22 cellular contexts compared by ENCODE assay signal in the genomic region with DNA sequence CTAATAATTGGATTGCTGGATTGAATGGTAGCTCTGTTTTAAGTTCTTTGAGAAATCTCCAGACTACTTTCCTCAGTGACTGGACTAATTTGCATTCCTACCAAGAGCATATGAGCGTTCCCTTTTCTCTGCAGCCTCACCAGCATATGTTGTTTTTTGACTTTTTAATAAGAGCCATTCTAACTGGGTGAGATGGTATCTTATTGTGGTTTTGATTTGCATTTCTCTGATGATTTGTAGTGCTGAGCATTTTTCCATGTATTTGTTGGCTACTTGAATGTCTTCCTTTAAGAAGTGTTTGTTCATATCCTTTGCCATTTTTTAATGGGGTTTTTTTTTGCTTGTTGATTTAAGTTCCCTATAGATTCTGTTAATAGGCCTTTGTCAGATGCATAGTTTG.
"Had no signal": no experiment of that assay in that cellular context is flagged by ENCODE, and none has a peak within 500 bp of the region (broad histone marks: within the 10 kb centered on the region; RNA-seq: fewer than 3 reads in every experiment).

No MANE protein-coding gene starts in this region.

- H3K9me3 Mint-ChIP-seq: activated T-helper 17 cell treated with anti-CD3 and anti-CD28 coated beads, Interleukin-2, amount 50 U/mL, for 72 hours; effector memory CD8-positive, alpha-beta T cell had no signal

- H3K4me1 Mint-ChIP-seq: activated T-helper 17 cell treated with anti-CD3 and anti-CD28 coated beads, Interleukin-2, amount 50 U/mL, for 72 hours; nephron progenitor cell; WTC11 had no signal

- FAIRE-seq: TTC549 had no signal

- ATAC-seq: activated CD8-positive, alpha-beta memory T cell treated with anti-CD3 and anti-CD28 coated beads, Interleukin-2, amount 10 ng/mL, durations not matched to agents 7 days and 5 days; activated naive CD8-positive, alpha-beta T cell treated with anti-CD3 and anti-CD28 coated beads, Interleukin-2, amount 50 U/mL, for 24 hours; activated T-helper 17 cell treated with anti-CD3 and anti-CD28 coated beads, Interleukin-2, amount 50 U/mL, for 72 hours; effector memory CD8-positive, alpha-beta T cell; heart right ventricle; left ventricle myocardium superior; stimulated activated naive B cell treated with anti-CD40 and anti-IgM and Interleukin-4, amounts not matched to agents 10 μg/mL and 1 μg/mL and 100 μg/mL, for 72 hours; WTC11 had no signal

- H3K27ac Mint-ChIP-seq: activated CD4-positive, alpha-beta memory T cell treated with anti-CD3 and anti-CD28 coated beads, Interleukin-2, amount 10 ng/mL, durations not matched to agents 7 days and 5 days; activated CD8-positive, alpha-beta memory T cell treated with anti-CD3 and anti-CD28 coated beads, Interleukin-2, amount 10 ng/mL, durations not matched to agents 7 days and 5 days; activated naive CD8-positive, alpha-beta T cell treated with anti-CD3 and anti-CD28 coated beads, Interleukin-2, amount 50 U/mL, for 24 hours; activated T-helper 17 cell treated with anti-CD3 and anti-CD28 coated beads, Interleukin-2, amount 50 U/mL, for 72 hours; effector memory CD8-positive, alpha-beta T cell; immature natural killer cell; nephron progenitor cell; stimulated activated naive B cell treated with anti-CD40 and anti-IgM and Interleukin-4, amounts not matched to agents 10 μg/mL and 1 μg/mL and 100 μg/mL, for 72 hours; WTC11 had no signal

- H3K36me3 ChIP-seq: cardiac muscle cell, esophagus squamous epithelium, heart right ventricle, sigmoid colon, spleen, tibial artery had no signal

- H3K27me3 Mint-ChIP-seq: activated T-helper 17 cell treated with anti-CD3 and anti-CD28 coated beads, Interleukin-2, amount 50 U/mL, for 72 hours; effector memory CD8-positive, alpha-beta T cell; stimulated activated naive B cell treated with anti-CD40 and anti-IgM and Interleukin-4, amounts not matched to agents 10 μg/mL and 1 μg/mL and 100 μg/mL, for 72 hours had no signal

- DNase-seq: activated CD4-positive, alpha-beta memory T cell treated with anti-CD3 and anti-CD28 coated beads, Interleukin-2, amount 10 ng/mL, durations not matched to agents 7 days and 5 days; activated CD4-positive, alpha-beta T cell treated with anti-CD3 and anti-CD28 coated beads for 4 hours; activated CD8-positive, alpha-beta memory T cell treated with anti-CD3 and anti-CD28 coated beads, Interleukin-2, amount 10 ng/mL, durations not matched to agents 7 days and 5 days; activated naive CD4-positive, alpha-beta T cell treated with Interleukin-2 at 50 U/mL for 16 hours; activated naive CD8-positive, alpha-beta T cell treated with anti-CD3 and anti-CD28 coated beads, Interleukin-2, amount 50 U/mL, for 24 hours; effector memory CD8-positive, alpha-beta T cell; esophagus squamous epithelium; heart right ventricle; immature natural killer cell; left ventricle myocardium superior; nephron progenitor cell; nucleus accumbens; posterior cingulate gyrus; sigmoid colon; spleen; stimulated activated naive B cell treated with anti-CD40 and anti-IgM and Interleukin-4, amounts not matched to agents 10 μg/mL and 1 μg/mL and 100 μg/mL, for 72 hours; substantia nigra; tibial artery had no signal

- H3K27me3 ChIP-seq: cardiac muscle cell, esophagus squamous epithelium, heart right ventricle, sigmoid colon, spleen, tibial artery had no signal

- H3K4me1 ChIP-seq: esophagus squamous epithelium, heart right ventricle, sigmoid colon, spleen, tibial artery had no signal

- H3K27ac ChIP-seq: cardiac muscle cell, esophagus squamous epithelium, heart right ventricle, sigmoid colon, spleen, tibial artery had no signal

- H3K9me3 ChIP-seq: esophagus squamous epithelium, sigmoid colon, spleen, tibial artery had no signal

- H3K4me3 ChIP-seq: cardiac muscle cell, esophagus squamous epithelium, heart right ventricle, sigmoid colon, spleen, tibial artery had no signal

- H3K4me3 Mint-ChIP-seq: activated CD4-positive, alpha-beta memory T cell treated with anti-CD3 and anti-CD28 coated beads, Interleukin-2, amount 10 ng/mL, durations not matched to agents 7 days and 5 days; activated CD8-positive, alpha-beta memory T cell treated with anti-CD3 and anti-CD28 coated beads, Interleukin-2, amount 10 ng/mL, durations not matched to agents 7 days and 5 days; activated naive CD8-positive, alpha-beta T cell treated with anti-CD3 and anti-CD28 coated beads, Interleukin-2, amount 50 U/mL, for 24 hours; activated T-helper 17 cell treated with anti-CD3 and anti-CD28 coated beads, Interleukin-2, amount 50 U/mL, for 72 hours; effector memory CD8-positive, alpha-beta T cell; immature natural killer cell; nephron progenitor cell; stimulated activated naive B cell treated with anti-CD40 and anti-IgM and Interleukin-4, amounts not matched to agents 10 μg/mL and 1 μg/mL and 100 μg/mL, for 72 hours; WTC11 had no signal
